ENCODE assay signal across 11 cellular contexts in the genomic region with DNA sequence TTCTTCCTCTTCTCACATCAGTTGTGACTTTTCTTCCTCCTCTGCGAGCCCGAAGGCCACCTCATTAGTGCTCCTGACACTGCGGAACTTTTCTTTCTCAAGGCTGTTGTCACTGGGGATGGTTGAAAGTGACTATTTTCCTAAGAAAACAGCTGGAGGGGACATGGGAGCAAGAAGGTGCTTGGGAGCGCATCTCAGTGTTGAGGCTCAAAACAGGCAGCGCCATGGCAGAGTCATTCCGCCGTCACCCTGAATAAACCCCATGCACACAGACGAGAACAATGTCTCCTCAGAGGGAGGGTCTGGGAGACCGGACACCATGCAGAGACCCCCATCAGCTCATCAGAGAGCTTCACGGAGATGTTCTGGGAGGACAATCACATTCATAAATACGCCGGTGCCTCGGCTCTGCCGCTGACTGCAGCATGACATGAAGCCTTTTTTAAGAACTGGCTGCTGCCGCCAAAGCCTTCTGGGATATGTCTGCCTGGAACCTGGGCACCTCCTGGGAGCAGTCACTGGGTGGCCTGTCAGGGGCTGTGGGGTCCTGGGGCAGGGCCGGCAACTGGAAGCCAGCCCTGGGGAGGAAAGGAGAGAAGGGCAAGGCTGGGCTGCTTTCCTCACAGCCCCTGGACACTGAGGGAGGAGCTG. TPM values are rescaled to one million over a fixed set of nuclear protein-coding genes. Genes with fewer than 3 reads are reported as not detected.
DNase-seq lines count a peak whose midpoint lies in the region; ATAC-seq and TF ChIP-seq lines count a peak whose summit lies in the region.
"Had no signal": no experiment of that assay in that cellular context is flagged by ENCODE, and none has a peak within 500 bp of the region (broad histone marks: within the 10 kb centered on the region; RNA-seq: fewer than 3 reads in every experiment).

No MANE protein-coding gene starts in this region.

- POLR2A ChIA-PET in BJ (lab: Charles Lee): interaction anchor here (0.9 to 1.1 kb wide), 3 partner anchors 12 to 31 kb away, joined by 3 to 6 read pairs (median 3); no protein-coding TSS in a partner anchor

- H3K4me1 ChIP-seq in heart left ventricle (peaks cover 59 to 98% (median 94%) of the 10 kb centered on the region in 12 donors), rectal smooth muscle tissue (ENCODE audit: control insufficient read depth, insufficient read depth, low read length) (peaks cover 53% of the 10 kb centered on the region)

- no peak overlapping the region for H3K27ac Mint-ChIP-seq in activated naive CD4-positive, alpha-beta T cell treated with anti-CD3 and anti-CD28 coated beads, Interleukin-2, amount 50 U/mL, for 72 hours

- H3K9me3 ChIP-seq in heart left ventricle: no peaks in the 10 kb centered on the region

- H3K27me3 ChIP-seq in BJ (ENCODE audit: control insufficient read depth, insufficient read depth, low read length) (no peaks in the 10 kb centered on the region), heart left ventricle (no peaks in the 10 kb centered on the region), rectal smooth muscle tissue (ENCODE audit: control insufficient read depth, insufficient read depth, low read length) (no peaks in the 10 kb centered on the region)

- H3K9ac ChIP-seq in rectal smooth muscle tissue (ENCODE audit: low read length): no peak overlapping the region

- intact Hi-C loops in heart left ventricle (cut with DNase I): loop anchor here in 3 of 10 donors (2.0 to 5.0 kb wide), 4 partner anchors 18 to 36 kb away; no protein-coding TSS in a partner anchor

- 19 to 24% (median 21%) methylated on average over 16 of the region's 16 CpGs for WGBS in heart left ventricle, 4 donors

- ATAC-seq in heart left ventricle (peak in 3 of 4 donors; percentile 24 to 50 (median 46)), GM19463 (IDR thresholded peaks at IDR 0.05; ENCODE audit: unreplicated experiment) (no peak)
- ATAC-seq in activated naive CD4-positive, alpha-beta T cell treated with anti-CD3 and anti-CD28 coated beads, Interleukin-2, amount 50 U/mL, for 72 hours: no peak

- peak overlapping the region; percentile 90 for H3K27ac ChIP-seq in angular gyrus (ENCODE audit: low read depth, low read length)
- H3K27ac ChIP-seq in heart left ventricle: peak overlapping the region; percentile 73 to 95 (median 91)
- H3K27ac ChIP-seq in rectal smooth muscle tissue (ENCODE audit: low read depth, low read length): peak overlapping the region; percentile 81

- peaks cover 7% of the 10 kb centered on the region for H3K36me3 ChIP-seq in BJ (ENCODE audit: control insufficient read depth, insufficient read depth, low read length)
- peaks cover 0 to 28% (median 0%) of the 10 kb centered on the region in 9 donors for H3K36me3 ChIP-seq in heart left ventricle
- H3K36me3 ChIP-seq in rectal smooth muscle tissue (ENCODE audit: control insufficient read depth, insufficient read depth, low read length): no peaks in the 10 kb centered on the region

- no peaks in the 10 kb centered on the region for H3K36me3 Mint-ChIP-seq in activated naive CD4-positive, alpha-beta T cell treated with anti-CD3 and anti-CD28 coated beads, Interleukin-2, amount 50 U/mL, for 72 hours

- CTCF ChIA-PET in BJ (lab: Yijun Ruan, JAX): interaction anchor here (1.0 to 5.8 kb wide), 15 partner anchors 12 to 136 kb away, joined by 3 to 65 read pairs (median 5); a partner anchor contains a TSS

- peak overlapping the region; percentile 10 for H3K4me3 ChIP-seq in BJ (ENCODE audit: low read depth, low read length)
- peak overlapping the region in 8 of 12 donors; percentile 11 to 41 (median 26) for H3K4me3 ChIP-seq in heart left ventricle
- H3K4me3 ChIP-seq in rectal smooth muscle tissue (ENCODE audit: low read length): peak overlapping the region; percentile 47

- DNase-seq in BJ (ENCODE audit: low read depth) (no peak), heart left ventricle (peak; percentile 64 to 83 (median 71)), T1000 (lab: John Stamatoyannopoulos, UW) (no peak), NCI-H1417 treated with DMSO at 0.1 percent for 48 hours (lab: John Stamatoyannopoulos, UW) (no peak)
- DNase-seq in activated naive CD4-positive, alpha-beta T cell treated with anti-CD3 and anti-CD28 coated beads, Interleukin-2, amount 50 U/mL, for 72 hours (ENCODE audit: low spot score in 2 of 2): no peak
- DNase-seq: activated T-cell treated with anti-CD3 and anti-CD28 coated beads for 4 hours; NCI-H1436 treated with DMSO at 0.1 percent for 48 hours; stimulated activated CD4-positive, alpha-beta T cell treated with anti-CD3 and anti-CD28 coated beads, Interleukin-4, amount 100 ng/mL, for 24 hours had no signal

- no peak for TF ChIP-seq POLR2A in heart left ventricle (IDR thresholded peaks at IDR 0.05)

- H3K9me3 Mint-ChIP-seq in activated naive CD4-positive, alpha-beta T cell treated with anti-CD3 and anti-CD28 coated beads, Interleukin-2, amount 50 U/mL, for 72 hours: no peaks in the 10 kb centered on the region

- TF ChIP-seq CTCF in BJ (IDR thresholded peaks at IDR 0.05; ENCODE audit: insufficient read depth, low read depth, low read length) (no peak), heart left ventricle (IDR thresholded peaks at IDR 0.05) (no peak)

RNA-seq across cellular contexts. Expression of a gene that starts 19.2 kb away (rescaled TPM):
- polyA plus RNA-seq in BJ (2011; rRNA removed): 12.5 and 19.5 TPM in 2 replicates
- 18.8 and 22.2 TPM in 2 replicates for polyA minus RNA-seq in BJ (2011; rRNA and poly(A)+ RNA removed)
- total RNA-seq in heart left ventricle: 100 to 1,000 TPM in 1 of 9 donors, 10 to 100 TPM in 8; 11.8 to 103 (median 18.5) TPM
- 10 to 100 TPM; 22.9 to 37.9 TPM for polyA plus RNA-seq in heart left ventricle
- total RNA-seq in activated naive CD4-positive, alpha-beta T cell treated with anti-CD3 and anti-CD28 coated beads, Interleukin-2, amount 50 U/mL, for 72 hours: not detected

Comparison
In these comparisons a context has a peak if more than half of its experiments do, and no peak if none do; other contexts are left out.
1. DNase-seq: peak in heart left ventricle (5 of 5); none in BJ (single experiment), T1000 (single experiment), NCI-H1417 treated with DMSO at 0.1 percent for 48 hours (single experiment) and activated naive CD4-positive, alpha-beta T cell treated with anti-CD3 and anti-CD28 coated beads, Interleukin-2, amount 50 U/mL, for 72 hours (0 of 2).
2. ATAC-seq: peak in heart left ventricle (3 of 4); none in activated naive CD4-positive, alpha-beta T cell treated with anti-CD3 and anti-CD28 coated beads, Interleukin-2, amount 50 U/mL, for 72 hours (0 of 2) and GM19463 (single experiment).
3. RNA of a gene that starts 19.2 kb away (total RNA-seq): 11.8 to 103 TPM in heart left ventricle; not detected in activated naive CD4-positive, alpha-beta T cell treated with anti-CD3 and anti-CD28 coated beads, Interleukin-2, amount 50 U/mL, for 72 hours; every median in the first group is over 10 times any median in the second.
4. Peak in every context shown above with its lines, with median percentiles within 50 percentile points of each other: H3K4me3 ChIP-seq and H3K27ac ChIP-seq.